ENCODE assay signal across 25 cellular contexts in genomic region chr13:111548805-111549204, GRCh38.
"Had no signal": no experiment of that assay in that cellular context is flagged by ENCODE, and none has a peak within 500 bp of the region (broad histone marks: within the 10 kb centered on the region; RNA-seq: fewer than 3 reads in every experiment).

No MANE protein-coding gene starts in this region.

- H3K27ac ChIP-seq: left lung, neutrophil, parathyroid adenoma, right atrium auricular region, skin epidermis, stomach, testis, thyroid gland, transverse colon, upper lobe of right lung had no signal

- H2AFZ ChIP-seq: parathyroid adenoma had no signal

- DNase-seq: hippocampal formation; kidney; left lung; midbrain; mucosa of descending colon; naive thymus-derived CD4-positive, alpha-beta T cell; occipital lobe; stimulated activated CD4-positive, alpha-beta T cell treated with anti-CD3 and anti-CD28 coated beads, Interleukin-12 subunit alpha, Interleukin-12 subunit beta, amount 100 ng/mL, for 4 hours; stimulated activated CD4-positive, alpha-beta T cell treated with anti-CD3 and anti-CD28 coated beads, Interleukin-15, amount 100 ng/mL, for 24 hours; stimulated activated CD4-positive, alpha-beta T cell treated with anti-CD3 and anti-CD28 coated beads, Interleukin-2, amount 100 ng/mL, for 24 hours; stimulated activated CD4-positive, alpha-beta T cell treated with anti-CD3 and anti-CD28 coated beads, Interleukin-4, amount 100 ng/mL, for 1 hour; stimulated activated naive B cell treated with anti-CD40 and anti-IgM and Interleukin-4, amounts not matched to agents 10 μg/mL and 1 μg/mL and 100 μg/mL, for 72 hours; stimulated activated naive CD8-positive, alpha-beta T cell treated with anti-CD3 and anti-CD28 coated beads, Interleukin-15, Interleukin-2, amounts not matched to agents 100 U/mL and 50 U/mL, for 24 hours; testis; thyroid gland; transverse colon; upper lobe of right lung had no signal

- ATAC-seq: left lung; naive thymus-derived CD4-positive, alpha-beta T cell; natural killer cell treated with Interleukin-12 subunit alpha and Interleukin-12 subunit beta and Interleukin-15 and Interleukin-18, amount 100 ng/mL, for 72 hours; sciatic nerve; stimulated activated naive CD8-positive, alpha-beta T cell treated with anti-CD3 and anti-CD28 coated beads, Interleukin-15, Interleukin-2, amounts not matched to agents 100 U/mL and 50 U/mL, for 24 hours; upper lobe of right lung had no signal

- H3K27me3 ChIP-seq: neutrophil, right atrium auricular region, stomach, testis, thyroid gland, transverse colon, upper lobe of right lung had no signal

- H3K9ac ChIP-seq: parathyroid adenoma had no signal

- H3K4me1 ChIP-seq: left lung, parathyroid adenoma, right atrium auricular region, testis, thyroid gland, transverse colon, upper lobe of right lung had no signal

- H3K9me3 ChIP-seq: mucosa of descending colon, neutrophil, right atrium auricular region, testis, thyroid gland, upper lobe of right lung had no signal

- H3K36me3 ChIP-seq: left lung, neutrophil, right atrium auricular region, stomach, thyroid gland, transverse colon, upper lobe of right lung had no signal

- H3K4me3 ChIP-seq: left lung, lung, mucosa of descending colon, right atrium auricular region, skin epidermis, stomach, thyroid gland, transverse colon, upper lobe of right lung had no signal
